In genomic region chr7:155721056-155721455, GRCh38 we compare ENCODE assay signal across 15 cellular contexts.
DNase-seq lines count a peak whose midpoint lies in the region; ATAC-seq, FAIRE-seq and TF ChIP-seq lines count a peak whose summit lies in the region.
"Had no signal": no experiment of that assay in that cellular context is flagged by ENCODE, and none has a peak within 500 bp of the region (broad histone marks: within the 10 kb centered on the region; RNA-seq: fewer than 3 reads in every experiment).

No MANE protein-coding gene starts in this region.

- no peak for TF ChIP-seq POLR2A in spleen (IDR thresholded peaks at IDR 0.05)

- peak overlapping the region; percentile 13 for H3K27ac Mint-ChIP-seq in activated naive CD8-positive, alpha-beta T cell
- no peak overlapping the region for H3K27ac Mint-ChIP-seq in activated naive CD8-positive, alpha-beta T cell treated with anti-CD3 and anti-CD28 coated beads for 36 hours

- H3K4me1 Mint-ChIP-seq in activated naive CD8-positive, alpha-beta T cell (ENCODE audit: low read depth), result peaks cover 42% of the 10 kb centered on the region
- H3K4me1 Mint-ChIP-seq in activated naive CD8-positive, alpha-beta T cell treated with anti-CD3 and anti-CD28 coated beads for 36 hours, result peaks cover 35% of the 10 kb centered on the region

- no peaks in the 10 kb centered on the region for H3K36me3 Mint-ChIP-seq in activated naive CD8-positive, alpha-beta T cell
- H3K36me3 Mint-ChIP-seq in activated naive CD8-positive, alpha-beta T cell treated with anti-CD3 and anti-CD28 coated beads for 36 hours, result peaks cover 4% of the 10 kb centered on the region

- peak overlapping the region; percentile 50 for H3K9ac ChIP-seq in SU-DHL-6 (ENCODE audit: low read length)

- FAIRE-seq in D721Med (lab: Jason Lieb, UNC), result no peak
- FAIRE-seq: A549 had no signal

- ATAC-seq in GM21576 (IDR thresholded peaks at IDR 0.05; ENCODE audit: unreplicated experiment), result peak; percentile 28
- ATAC-seq in HG03354 (IDR thresholded peaks at IDR 0.05; ENCODE audit: poor library complexity, severe bottlenecking, unreplicated experiment), result no peak
- ATAC-seq: A549 had no signal

- H3K36me3 ChIP-seq in SU-DHL-6 (ENCODE audit: low read length) (peaks cover 15% of the 10 kb centered on the region), spleen (peaks cover 0 to 65% (median 14%) of the 10 kb centered on the region in 6 donors), WERI-Rb-1 (peaks cover 32% of the 10 kb centered on the region)

- no peak overlapping the region for H3K4me3 Mint-ChIP-seq in activated naive CD8-positive, alpha-beta T cell
- no peak overlapping the region for H3K4me3 Mint-ChIP-seq in activated naive CD8-positive, alpha-beta T cell treated with anti-CD3 and anti-CD28 coated beads for 36 hours

- no peaks in the 10 kb centered on the region for H4K20me1 ChIP-seq in SU-DHL-6 (ENCODE audit: low read depth, low read length)

- H3K27ac ChIP-seq in SU-DHL-6 (ENCODE audit: low read depth, low read length), result peak overlapping the region; percentile 98
- peak overlapping the region in 6 of 8 donors; percentile 5 to 81 (median 69) for H3K27ac ChIP-seq in spleen
- H3K27ac ChIP-seq in WERI-Rb-1, result no peak overlapping the region
- H3K27ac ChIP-seq: A549, brain microvascular endothelial cell, skin epidermis had no signal

- H3K4me2 ChIP-seq in SU-DHL-6 (ENCODE audit: low read depth, low read length, poor library complexity, severe bottlenecking), result peak overlapping the region; percentile 97
- H3K4me2 ChIP-seq: A549 had no signal

- H3K9me2 ChIP-seq in SU-DHL-6 (replicated peaks; ENCODE audit: insufficient read depth, low read length), result no peaks in the 10 kb centered on the region

- H3K4me3 ChIP-seq in SU-DHL-6 (ENCODE audit: insufficient read depth, low read length, poor library complexity, severe bottlenecking) (peak overlapping the region; percentile 45), spleen (no peak overlapping the region), WERI-Rb-1 (ENCODE audit: low read depth, low read length) (no peak overlapping the region)
- H3K4me3 ChIP-seq: A549, skin epidermis had no signal

- H3K27me3 ChIP-seq in SU-DHL-6 (ENCODE audit: low read length), result no peaks in the 10 kb centered on the region
- no peaks in the 10 kb centered on the region for H3K27me3 ChIP-seq in spleen (replicated peaks in 1 of 7)
- H3K27me3 ChIP-seq in WERI-Rb-1 (ENCODE audit: insufficient read depth, low read depth, severe bottlenecking), result no peaks in the 10 kb centered on the region
- H3K27me3 ChIP-seq: brain microvascular endothelial cell had no signal

- H3K27me3 Mint-ChIP-seq in activated naive CD8-positive, alpha-beta T cell, result no peaks in the 10 kb centered on the region
- H3K27me3 Mint-ChIP-seq in activated naive CD8-positive, alpha-beta T cell treated with anti-CD3 and anti-CD28 coated beads for 36 hours, result no peaks in the 10 kb centered on the region

- H2AFZ ChIP-seq in SU-DHL-6 (ENCODE audit: low read depth, low read length, severe bottlenecking), result no peak overlapping the region

- no peaks in the 10 kb centered on the region for H3K9me3 Mint-ChIP-seq in activated naive CD8-positive, alpha-beta T cell (ENCODE audit: low read depth)
- no peaks in the 10 kb centered on the region for H3K9me3 Mint-ChIP-seq in activated naive CD8-positive, alpha-beta T cell treated with anti-CD3 and anti-CD28 coated beads for 36 hours

- peaks cover 0 to 76% (median 48%) of the 10 kb centered on the region in 6 donors for H3K4me1 ChIP-seq in spleen
- H3K4me1 ChIP-seq: A549 had no signal

- peaks cover 63% of the 10 kb centered on the region for H3K79me2 ChIP-seq in SU-DHL-6 (ENCODE audit: insufficient read depth, low read length)

- WGBS in spleen, 5 donors, result 64 to 73% (median 66%) methylated on average over 6 of the region's 6 CpGs

- peaks cover 87% of the 10 kb centered on the region for H3F3A ChIP-seq in SU-DHL-6 (ENCODE audit: insufficient read depth)

- H3K9me3 ChIP-seq in SU-DHL-6 (ENCODE audit: insufficient read depth, low read length) (no peaks in the 10 kb centered on the region), spleen (no peaks in the 10 kb centered on the region), WERI-Rb-1 (ENCODE audit: severe bottlenecking) (no peaks in the 10 kb centered on the region)
- H3K9me3 ChIP-seq: A549 had no signal

- no peak for TF ChIP-seq CTCF in SU-DHL-6 (IDR thresholded peaks at IDR 0.05; ENCODE audit: insufficient read depth, low read length, poor library complexity, severe bottlenecking)
- TF ChIP-seq CTCF in spleen (IDR thresholded peaks at IDR 0.05 in 8 of 11, conservative IDR thresholded peaks at IDR 0.05 in 3 of 11), result no peak
- TF ChIP-seq CTCF in D721Med (IDR thresholded peaks at IDR 0.05; ENCODE audit: insufficient read depth, missing control alignments), result no peak
- TF ChIP-seq CTCF in WERI-Rb-1 (IDR thresholded peaks at IDR 0.05; ENCODE audit: low read depth, low read length), result no peak

- no peak for DNase-seq in activated naive CD8-positive, alpha-beta T cell treated with anti-CD3 and anti-CD28 coated beads for 36 hours
- DNase-seq in spleen, result no peak
- DNase-seq in D721Med (ENCODE audit: insufficient read length, low spot score), result no peak
- no peak for DNase-seq in WERI-Rb-1
- DNase-seq: activated effector memory CD4-positive, alpha-beta T cell treated with anti-CD3 and anti-CD28 coated beads, Interleukin-2, amount 50 U/mL, for 16 hours; brain microvascular endothelial cell; COR-L47; NCI-H2081; occipital lobe had no signal

- intact Hi-C loops in spleen (cut with DNase I; ENCODE audit: low total_unique reads), result no loop called here
